In genomic region chr11:110077866-110078325, GRCh38 we compare ENCODE assay signal across 8 cellular contexts. TPM values are rescaled to one million over a fixed set of nuclear protein-coding genes. Genes with fewer than 3 reads are reported as not detected.
DNase-seq lines count a peak whose midpoint lies in the region; ATAC-seq, FAIRE-seq and TF ChIP-seq lines count a peak whose summit lies in the region.

No MANE protein-coding gene starts in this region.

- peak; percentile 82 for ATAC-seq in HG02970 (IDR thresholded peaks at IDR 0.05; ENCODE audit: low FRiP score, unreplicated experiment)

- no peaks in the 10 kb centered on the region for H3K36me3 ChIP-seq in keratinocyte (ENCODE audit: control insufficient read depth in 2 of 2, extremely low read depth in 1 of 2, insufficient read depth in 2 of 2, low read length in 2 of 2)

- no peaks in the 10 kb centered on the region for H4K20me1 ChIP-seq in keratinocyte (ENCODE audit: control insufficient read depth, extremely low read depth, insufficient read depth, low read length)

- peak overlapping the region; percentile 84 for H3K27ac Mint-ChIP-seq in T-helper 2 cell treated with Interferon-gamma antibody and Interleukin-4, amounts not matched to agents 5 μg/mL and 100 μg/mL, for 36 hours

- no peak overlapping the region for H3K4me3 ChIP-seq in keratinocyte (ENCODE audit: control insufficient read depth in 2 of 3, extremely low read depth in 1 of 3, insufficient read depth in 2 of 3, low read depth in 1 of 3, low read length in 3 of 3)

- FAIRE-seq in keratinocyte (lab: Jason Lieb, UNC): peak; percentile 93

- H3K4me1 Mint-ChIP-seq in T-helper 2 cell treated with Interferon-gamma antibody and Interleukin-4, amounts not matched to agents 5 μg/mL and 100 μg/mL, for 36 hours (ENCODE audit: low read depth): peaks cover 32% of the 10 kb centered on the region

- peak in 2 of 3 donors; percentile 7 to 22 for DNase-seq in stimulated activated CD4-positive, alpha-beta T cell treated with anti-CD3 and anti-CD28 coated beads, Interleukin-12 subunit alpha, Interleukin-12 subunit beta, amount 100 ng/mL, for 48 hours (ENCODE audit: low read depth in 2 of 3, low spot score in 1 of 3)
- DNase-seq in stimulated activated CD4-positive, alpha-beta T cell treated with anti-CD3 and anti-CD28 coated beads, Interleukin-4, amount 100 ng/mL, for 1 hour: no peak
- peak; percentile 78 for DNase-seq in T-helper 2 cell treated with Interferon-gamma antibody and Interleukin-4, amounts not matched to agents 5 μg/mL and 100 μg/mL, for 36 hours (ENCODE audit: low spot score)
- no peak for DNase-seq in keratinocyte (ENCODE audit: low read depth, low spot score)
- no peak for DNase-seq in SK-N-DZ (ENCODE audit: low spot score)
- no peak for DNase-seq in NCI-H1930 (lab: John Stamatoyannopoulos, UW)
- DNase-seq in NCI-H748 treated with DMSO at 0.1 percent for 48 hours (lab: John Stamatoyannopoulos, UW): no peak

- dilution Hi-C loops in keratinocyte (cut with MboI; ENCODE audit: extremely low pct_ligation_motif_present, low sequenced_read_pairs): no loop called here

- H3K27me3 ChIP-seq in keratinocyte (ENCODE audit: control insufficient read depth, extremely low read depth, insufficient read depth, low read length): no peaks in the 10 kb centered on the region

- H3K9me3 Mint-ChIP-seq in T-helper 2 cell treated with Interferon-gamma antibody and Interleukin-4, amounts not matched to agents 5 μg/mL and 100 μg/mL, for 36 hours: no peaks in the 10 kb centered on the region

- H3K27me3 Mint-ChIP-seq in T-helper 2 cell treated with Interferon-gamma antibody and Interleukin-4, amounts not matched to agents 5 μg/mL and 100 μg/mL, for 36 hours (ENCODE audit: low read depth): peaks cover 8% of the 10 kb centered on the region

- peak overlapping the region; percentile 87 for H3K27ac ChIP-seq in keratinocyte (ENCODE audit: control insufficient read depth, insufficient read depth, low read length)

- no peak for TF ChIP-seq CTCF in keratinocyte (optimal IDR thresholded peaks at IDR 0.05 in 1 of 3, IDR thresholded peaks at IDR 0.05 in 1 of 3, conservative IDR thresholded peaks at IDR 0.05 in 1 of 3; ENCODE audit: extremely low read depth in 1 of 3, insufficient read depth in 2 of 3, low read length in 3 of 3)

- H3K4me2 ChIP-seq in keratinocyte (ENCODE audit: control insufficient read depth, extremely low read depth, insufficient read depth, low read depth, low read length): peak overlapping the region; percentile 55

- H3K79me2 ChIP-seq in keratinocyte (ENCODE audit: control insufficient read depth, insufficient read depth, low read length): no peaks in the 10 kb centered on the region

- H3K4me3 Mint-ChIP-seq in T-helper 2 cell treated with Interferon-gamma antibody and Interleukin-4, amounts not matched to agents 5 μg/mL and 100 μg/mL, for 36 hours: peak overlapping the region; percentile 68

- H3K9me3 ChIP-seq in keratinocyte (ENCODE audit: control insufficient read depth, low read depth, low read length): peaks cover 2% of the 10 kb centered on the region

- H3K4me1 ChIP-seq in keratinocyte (ENCODE audit: control insufficient read depth, extremely low read depth, insufficient read depth, low read length): peaks cover 42% of the 10 kb centered on the region

- no peaks in the 10 kb centered on the region for H3K9me1 ChIP-seq in keratinocyte (ENCODE audit: control insufficient read depth, extremely low read depth, insufficient read depth, low read length)

- peaks cover 4% of the 10 kb centered on the region for H3K36me3 Mint-ChIP-seq in T-helper 2 cell treated with Interferon-gamma antibody and Interleukin-4, amounts not matched to agents 5 μg/mL and 100 μg/mL, for 36 hours (ENCODE audit: low read depth)

- H2AFZ ChIP-seq in keratinocyte (ENCODE audit: control insufficient read depth, low read length): no peak overlapping the region

- peak overlapping the region; percentile 54 for H3K9ac ChIP-seq in keratinocyte (ENCODE audit: control insufficient read depth, extremely low read depth, insufficient read depth, low read length)

RNA-seq across cellular contexts. Expression of gene ZC3H12C, which starts 15.3 kb away (rescaled TPM):
- polyA plus RNA-seq in keratinocyte: 11.1 to 14.0 TPM (median 13.9 TPM) in 3 replicates
- polyA plus RNA-seq in keratinocyte (2011; ENCODE audit: low read depth): 2.5 TPM
- polyA plus RNA-seq in keratinocyte (2011; cell fraction: cytosol; rRNA removed): 4.6 and 6.9 TPM in 2 replicates
- 24.8 and 26.0 TPM in 2 replicates for polyA plus RNA-seq in keratinocyte (2011; cell fraction: nucleus; rRNA removed)
- polyA plus RNA-seq in keratinocyte (2012; ENCODE audit: low replicate concordance): 3.4 and 5.8 TPM in 2 replicates
- 15.1 to 29.5 TPM (median 27.5 TPM) in 3 replicates for polyA minus RNA-seq in keratinocyte
- 7.3 TPM for polyA minus RNA-seq in keratinocyte (2011; cell fraction: cytosol; rRNA and poly(A)+ RNA removed)
- 26.7 and 60.2 TPM in 2 replicates for polyA minus RNA-seq in keratinocyte (2011; cell fraction: nucleus; rRNA and poly(A)+ RNA removed)
- polyA plus RNA-seq in SK-N-DZ (2014; cell fraction: cytosol; rRNA removed): 1.6 and 1.9 TPM in 2 replicates
- 1.3 and 1.5 TPM in 2 replicates for polyA plus RNA-seq in SK-N-DZ (2014; cell fraction: nucleus; rRNA removed)

Comparison
In these comparisons a context has a peak if more than half of its experiments do, and no peak if none do; other contexts are left out.
1. DNase-seq: peak in stimulated activated CD4-positive, alpha-beta T cell treated with anti-CD3 and anti-CD28 coated beads, Interleukin-12 subunit alpha, Interleukin-12 subunit beta, amount 100 ng/mL, for 48 hours (2 of 3) and T-helper 2 cell treated with Interferon-gamma antibody and Interleukin-4, amounts not matched to agents 5 μg/mL and 100 μg/mL, for 36 hours (single experiment); none in stimulated activated CD4-positive, alpha-beta T cell treated with anti-CD3 and anti-CD28 coated beads, Interleukin-4, amount 100 ng/mL, for 1 hour (single experiment), keratinocyte (single experiment), SK-N-DZ (single experiment), NCI-H1930 (0 of 2) and NCI-H748 treated with DMSO at 0.1 percent for 48 hours (single experiment).